Comparison of ENCODE assay signal across 9 cellular contexts in genomic region chr1:207822124-207822601, GRCh38.
DNase-seq lines count a peak whose midpoint lies in the region; ATAC-seq, FAIRE-seq and TF ChIP-seq lines count a peak whose summit lies in the region.
"Had no signal": no experiment of that assay in that cellular context is flagged by ENCODE, and none has a peak within 500 bp of the region (broad histone marks: within the 10 kb centered on the region; RNA-seq: fewer than 3 reads in every experiment).

No MANE protein-coding gene starts in this region.

- peaks cover 0 to 14% (median 0%) of the 10 kb centered on the region in 11 experiments; a peak in 3 of 22 replicates for H4K20me1 ChIP-seq in BLaER1 treated with 17β-estradiol and CSF1 and Interleukin-3, amounts not matched to agents 10 nM and 100 nM

- H3K27ac ChIP-seq in BLaER1 treated with 17β-estradiol and CSF1 and Interleukin-3, amounts not matched to agents 10 nM and 100 nM: peak overlapping the region in 3 of 11 experiments; percentile 11 to 95 (median 39); a peak in 6 of 22 replicates
- H3K27ac ChIP-seq: cardiac muscle cell had no signal

- DNase-seq in GM19239 (ENCODE audit: insufficient read length, low spot score) (peak; percentile 97), fibroblast of villous mesenchyme (ENCODE audit: low read depth) (no peak), NCI-H748 (lab: John Stamatoyannopoulos, UW; ENCODE audit: unreplicated experiment) (no peak), frontal cortex (ENCODE audit: low spot score in 2 of 2) (no peak), NCI-H82 treated with DMSO at 0.1 percent for 48 hours (lab: John Stamatoyannopoulos, UW; ENCODE audit: unreplicated experiment) (no peak), C1 segment of cervical spinal cord (lab: John Stamatoyannopoulos, UW) (no peak)

- peaks cover 0 to 20% (median under 1%) of the 10 kb centered on the region in 11 experiments; a peak in 6 of 22 replicates for H3K36me3 ChIP-seq in BLaER1 treated with 17β-estradiol and CSF1 and Interleukin-3, amounts not matched to agents 10 nM and 100 nM
- H3K36me3 ChIP-seq: cardiac muscle cell had no signal

- peaks cover 46 to 87% (median 56%) of the 10 kb centered on the region in 10 experiments for H3K4me1 ChIP-seq in BLaER1 treated with 17β-estradiol and CSF1 and Interleukin-3, amounts not matched to agents 10 nM and 100 nM

- peak overlapping the region; percentile 46 to 96 (median 64) for H3K4me2 ChIP-seq in BLaER1 treated with 17β-estradiol and CSF1 and Interleukin-3, amounts not matched to agents 10 nM and 100 nM

- peak; percentile 27 for ATAC-seq in HG03378 (IDR thresholded peaks at IDR 0.05; ENCODE audit: unreplicated experiment)

- H3K27me3 ChIP-seq in BLaER1 treated with 17β-estradiol and CSF1 and Interleukin-3, amounts not matched to agents 10 nM and 100 nM: no peaks in the 10 kb centered on the region
- H3K27me3 ChIP-seq: cardiac muscle cell had no signal

- H3K4me3 ChIP-seq in BLaER1 treated with 17β-estradiol and CSF1 and Interleukin-3, amounts not matched to agents 10 nM and 100 nM: peak overlapping the region in 2 of 10 experiments; percentile 36 to 44; a peak in 4 of 20 replicates
- H3K4me3 ChIP-seq in fibroblast of villous mesenchyme (ENCODE audit: low read depth, low read length): peak overlapping the region; percentile 40
- H3K4me3 ChIP-seq: cardiac muscle cell had no signal

- H3K9me3 ChIP-seq in BLaER1 treated with 17β-estradiol and CSF1 and Interleukin-3, amounts not matched to agents 10 nM and 100 nM (replicated peaks in 1 of 11): no peaks in the 10 kb centered on the region

- no peak for FAIRE-seq in GM19239 (lab: Jason Lieb, UNC)
- FAIRE-seq in frontal cortex (lab: Jason Lieb, UNC): no peak

- no peak for TF ChIP-seq CTCF in fibroblast of villous mesenchyme (IDR thresholded peaks at IDR 0.05; ENCODE audit: insufficient read depth, low read depth, low read length)

- H3K9ac ChIP-seq in BLaER1 treated with 17β-estradiol and CSF1 and Interleukin-3, amounts not matched to agents 10 nM and 100 nM: peak overlapping the region in 3 of 11 experiments; percentile 21 to 74 (median 53); a peak in 3 of 22 replicates
